31 cellular contexts compared by ENCODE assay signal in genomic region chr4:72948080-72948479, GRCh38.
"Had no signal": no experiment of that assay in that cellular context is flagged by ENCODE, and none has a peak within 500 bp of the region (broad histone marks: within the 10 kb centered on the region; RNA-seq: fewer than 3 reads in every experiment).

No MANE protein-coding gene starts in this region.

- H3K4me1 ChIP-seq: ascending aorta, breast epithelium, esophagus squamous epithelium had no signal

- H3K4me1 Mint-ChIP-seq: activated CD4-positive, alpha-beta T cell treated with anti-CD3 and anti-CD28 coated beads, Interleukin-2, amount 10 ng/mL, durations not matched to agents 24 days and 14 days; activated naive CD4-positive, alpha-beta T cell treated with anti-CD3 and anti-CD28 coated beads, Interleukin-2, amount 10 ng/mL, durations not matched to agents 7 days and 5 days; activated naive CD8-positive, alpha-beta T cell treated with anti-CD3 and anti-CD28 coated beads, Interleukin-2, amount 10 ng/mL, durations not matched to agents 7 days and 5 days; brain had no signal

- FAIRE-seq: endothelial cell of umbilical vein had no signal

- H3K27ac ChIP-seq: ascending aorta, breast epithelium, cardiac muscle cell, epithelial cell of prostate, esophagus squamous epithelium, WERI-Rb-1 had no signal

- H3K27me3 ChIP-seq: ascending aorta, breast epithelium, cardiac muscle cell, esophagus squamous epithelium had no signal

- ATAC-seq: activated CD4-positive, alpha-beta T cell treated with anti-CD3 and anti-CD28 coated beads for 36 hours; activated CD8-positive, alpha-beta T cell treated with anti-CD3 and anti-CD28 coated beads, Interleukin-2, amount 10 ng/mL, durations not matched to agents 7 days and 5 days; activated naive CD4-positive, alpha-beta T cell treated with anti-CD3 and anti-CD28 coated beads, Interleukin-2, amount 50 U/mL, for 72 hours; activated T-cell treated with anti-CD3 and anti-CD28 coated beads, Interleukin-2, amount 50 U/mL, for 72 hours; effector memory CD8-positive, alpha-beta T cell had no signal

- H3K36me3 ChIP-seq: ascending aorta, breast epithelium, cardiac muscle cell, esophagus squamous epithelium, WERI-Rb-1 had no signal

- H3K9me3 ChIP-seq: ascending aorta, esophagus squamous epithelium had no signal

- H3K4me3 ChIP-seq: ascending aorta, breast epithelium, cardiac muscle cell, esophagus squamous epithelium had no signal

- H3K9me3 Mint-ChIP-seq: activated CD4-positive, alpha-beta T cell treated with anti-CD3 and anti-CD28 coated beads, Interleukin-2, amount 10 ng/mL, durations not matched to agents 24 days and 14 days; activated naive CD4-positive, alpha-beta T cell treated with anti-CD3 and anti-CD28 coated beads, Interleukin-2, amount 10 ng/mL, durations not matched to agents 7 days and 5 days; activated T-cell treated with anti-CD3 and anti-CD28 coated beads, Interleukin-2, amount 50 U/mL, for 24 hours; effector memory CD8-positive, alpha-beta T cell had no signal

- H3K27ac Mint-ChIP-seq: activated CD4-positive, alpha-beta memory T cell treated with anti-CD3 and anti-CD28 coated beads for 36 hours; activated CD4-positive, alpha-beta T cell treated with anti-CD3 and anti-CD28 coated beads for 36 hours; activated CD4-positive, alpha-beta T cell treated with anti-CD3 and anti-CD28 coated beads, Interleukin-2, amount 10 ng/mL, durations not matched to agents 24 days and 14 days; activated CD8-positive, alpha-beta T cell treated with anti-CD3 and anti-CD28 coated beads, Interleukin-2, amount 10 ng/mL, durations not matched to agents 7 days and 5 days; activated naive CD4-positive, alpha-beta T cell treated with anti-CD3 and anti-CD28 coated beads, Interleukin-2, amount 10 ng/mL, durations not matched to agents 7 days and 5 days; activated naive CD4-positive, alpha-beta T cell treated with anti-CD3 and anti-CD28 coated beads, Interleukin-2, amount 50 U/mL, for 72 hours; activated naive CD8-positive, alpha-beta T cell treated with anti-CD3 and anti-CD28 coated beads, Interleukin-2, amount 10 ng/mL, durations not matched to agents 7 days and 5 days; activated T-cell treated with anti-CD3 and anti-CD28 coated beads, Interleukin-2, amount 50 U/mL, for 24 hours; activated T-cell treated with anti-CD3 and anti-CD28 coated beads, Interleukin-2, amount 50 U/mL, for 72 hours; brain; effector memory CD8-positive, alpha-beta T cell had no signal

- H3K36me3 Mint-ChIP-seq: activated CD4-positive, alpha-beta memory T cell treated with anti-CD3 and anti-CD28 coated beads for 36 hours; activated naive CD4-positive, alpha-beta T cell treated with anti-CD3 and anti-CD28 coated beads, Interleukin-2, amount 10 ng/mL, durations not matched to agents 7 days and 5 days; activated naive CD8-positive, alpha-beta T cell treated with anti-CD3 and anti-CD28 coated beads, Interleukin-2, amount 10 ng/mL, durations not matched to agents 7 days and 5 days; brain had no signal

- DNase-seq: activated CD4-positive, alpha-beta memory T cell treated with anti-CD3 and anti-CD28 coated beads for 36 hours; activated CD4-positive, alpha-beta T cell treated with anti-CD3 and anti-CD28 coated beads for 36 hours; activated CD4-positive, alpha-beta T cell treated with anti-CD3 and anti-CD28 coated beads, Interleukin-2, amount 10 ng/mL, durations not matched to agents 24 days and 14 days; activated CD4-positive, CD25-positive, alpha-beta regulatory T cell; activated CD4-positive, CD25-positive, alpha-beta regulatory T cell treated with anti-CD3 and anti-CD28 coated beads, Interleukin-2, amount 50 U/mL, for 72 hours; activated CD8-positive, alpha-beta memory T cell treated with anti-CD3 and anti-CD28 coated beads, Interleukin-2, amount 50 U/mL, for 48 hours; activated CD8-positive, alpha-beta T cell treated with anti-CD3 and anti-CD28 coated beads, Interleukin-2, amount 10 ng/mL, durations not matched to agents 7 days and 5 days; activated gamma-delta T cell; activated naive CD4-positive, alpha-beta T cell; activated naive CD4-positive, alpha-beta T cell treated with anti-CD3 and anti-CD28 coated beads, Interleukin-2, amount 10 ng/mL, durations not matched to agents 7 days and 5 days; activated naive CD8-positive, alpha-beta T cell treated with anti-CD3 and anti-CD28 coated beads, Interleukin-2, amount 10 ng/mL, durations not matched to agents 7 days and 5 days; activated T-cell treated with anti-CD3 and anti-CD28 coated beads for 4 hours; activated T-cell treated with anti-CD3 and anti-CD28 coated beads, Interleukin-2, amount 50 U/mL, for 24 hours; activated T-cell treated with anti-CD3 and anti-CD28 coated beads, Interleukin-2, amount 50 U/mL, for 72 hours; central memory CD4-positive, alpha-beta T cell; cortex of kidney; dermis blood vessel endothelial cell; effector CD4-positive, alpha-beta T cell; effector memory CD8-positive, alpha-beta T cell; esophagus squamous epithelium; foreskin melanocyte; head of caudate nucleus; T-helper 2 cell; WERI-Rb-1 had no signal

- H3K4me3 Mint-ChIP-seq: activated CD4-positive, alpha-beta memory T cell treated with anti-CD3 and anti-CD28 coated beads for 36 hours; activated CD4-positive, alpha-beta T cell treated with anti-CD3 and anti-CD28 coated beads for 36 hours; activated CD4-positive, alpha-beta T cell treated with anti-CD3 and anti-CD28 coated beads, Interleukin-2, amount 10 ng/mL, durations not matched to agents 24 days and 14 days; activated CD8-positive, alpha-beta T cell treated with anti-CD3 and anti-CD28 coated beads, Interleukin-2, amount 10 ng/mL, durations not matched to agents 7 days and 5 days; activated naive CD4-positive, alpha-beta T cell treated with anti-CD3 and anti-CD28 coated beads, Interleukin-2, amount 10 ng/mL, durations not matched to agents 7 days and 5 days; activated naive CD8-positive, alpha-beta T cell treated with anti-CD3 and anti-CD28 coated beads, Interleukin-2, amount 10 ng/mL, durations not matched to agents 7 days and 5 days; activated T-cell treated with anti-CD3 and anti-CD28 coated beads, Interleukin-2, amount 50 U/mL, for 24 hours; activated T-cell treated with anti-CD3 and anti-CD28 coated beads, Interleukin-2, amount 50 U/mL, for 72 hours; brain; effector memory CD8-positive, alpha-beta T cell had no signal

- H3K27me3 Mint-ChIP-seq: activated CD4-positive, alpha-beta T cell treated with anti-CD3 and anti-CD28 coated beads, Interleukin-2, amount 10 ng/mL, durations not matched to agents 24 days and 14 days; activated naive CD4-positive, alpha-beta T cell treated with anti-CD3 and anti-CD28 coated beads, Interleukin-2, amount 10 ng/mL, durations not matched to agents 7 days and 5 days; brain had no signal
